17 cellular contexts compared by ENCODE assay signal in the genomic region with DNA sequence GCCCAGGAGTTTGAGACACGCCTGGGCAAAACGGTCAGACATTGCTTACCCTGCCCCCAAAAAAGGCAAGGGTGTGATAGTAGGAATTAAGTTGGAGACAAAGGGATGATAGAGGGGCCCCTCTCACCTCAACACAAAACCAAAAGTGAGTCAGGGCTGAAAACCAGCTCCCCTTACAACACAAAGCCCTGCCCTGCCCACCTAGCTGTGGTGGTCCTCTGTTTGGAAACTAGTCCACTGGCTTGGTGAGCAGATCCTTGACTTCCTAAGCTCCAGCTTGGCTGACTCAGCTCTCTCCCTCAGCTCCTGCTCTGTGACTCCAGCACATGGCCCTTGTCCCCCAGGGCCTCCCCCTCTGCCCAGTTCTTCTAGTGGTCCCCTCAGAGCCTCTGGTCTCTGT.
"Had no signal": no experiment of that assay in that cellular context is flagged by ENCODE, and none has a peak within 500 bp of the region (broad histone marks: within the 10 kb centered on the region; RNA-seq: fewer than 3 reads in every experiment).

No MANE protein-coding gene starts in this region.

- H3K9me3 Mint-ChIP-seq: activated B cell treated with CpG ODN at 0.5 μM for 24 hours; activated CD4-positive, alpha-beta memory T cell treated with anti-CD3 and anti-CD28 coated beads for 36 hours; activated naive CD4-positive, alpha-beta T cell treated with anti-CD3 and anti-CD28 coated beads for 36 hours; activated T-cell treated with anti-CD3 and anti-CD28 coated beads, Interleukin-2, amount 50 U/mL, for 4 hours; stimulated activated naive CD8-positive, alpha-beta T cell treated with anti-CD3 and anti-CD28 coated beads, Interleukin-15, Interleukin-2, amounts not matched to agents 100 ng/mL and 50 ng/mL, for 24 hours had no signal

- H3K36me3 ChIP-seq: ascending aorta, gastroesophageal sphincter, heart left ventricle, left lung, tibial nerve, vagina had no signal

- H3K9me3 ChIP-seq: ascending aorta, gastroesophageal sphincter, left lung, tibial nerve, vagina had no signal

- H3K27me3 Mint-ChIP-seq: activated B cell treated with CpG ODN at 0.5 μM for 24 hours; stimulated activated naive CD8-positive, alpha-beta T cell treated with anti-CD3 and anti-CD28 coated beads, Interleukin-15, Interleukin-2, amounts not matched to agents 100 ng/mL and 50 ng/mL, for 24 hours had no signal

- DNase-seq: activated B cell treated with CpG ODN at 0.5 μM for 24 hours; activated CD4-positive, alpha-beta memory T cell treated with anti-CD3 and anti-CD28 coated beads for 36 hours; activated CD4-positive, alpha-beta T cell treated with anti-CD3 and anti-CD28 coated beads for 4 hours; activated naive CD4-positive, alpha-beta T cell treated with anti-CD3 and anti-CD28 coated beads for 36 hours; activated T-cell treated with anti-CD3 and anti-CD28 coated beads, Interleukin-2, amount 50 U/mL, for 4 hours; cerebellar nuclear complex; cortex of kidney; effector CD4-positive, alpha-beta T cell; heart left ventricle; kidney; mammary epithelial cell had no signal

- H3K36me3 Mint-ChIP-seq: activated CD4-positive, alpha-beta memory T cell treated with anti-CD3 and anti-CD28 coated beads for 36 hours had no signal

- H3K27ac ChIP-seq: ascending aorta, gastroesophageal sphincter, heart left ventricle, left lung, tibial nerve, vagina had no signal

- H3K4me3 Mint-ChIP-seq: activated B cell treated with CpG ODN at 0.5 μM for 24 hours; activated CD4-positive, alpha-beta memory T cell treated with anti-CD3 and anti-CD28 coated beads for 36 hours; activated naive CD4-positive, alpha-beta T cell treated with anti-CD3 and anti-CD28 coated beads for 36 hours; activated T-cell treated with anti-CD3 and anti-CD28 coated beads, Interleukin-2, amount 50 U/mL, for 4 hours; stimulated activated naive CD8-positive, alpha-beta T cell treated with anti-CD3 and anti-CD28 coated beads, Interleukin-15, Interleukin-2, amounts not matched to agents 100 ng/mL and 50 ng/mL, for 24 hours had no signal

- H3K27me3 ChIP-seq: ascending aorta, gastroesophageal sphincter, heart left ventricle, left lung, tibial nerve, vagina had no signal

- H3K4me3 ChIP-seq: ascending aorta, gastroesophageal sphincter, heart left ventricle, left lung, tibial nerve, vagina had no signal

- H3K27ac Mint-ChIP-seq: activated B cell treated with CpG ODN at 0.5 μM for 24 hours; activated CD4-positive, alpha-beta memory T cell treated with anti-CD3 and anti-CD28 coated beads for 36 hours; activated naive CD4-positive, alpha-beta T cell treated with anti-CD3 and anti-CD28 coated beads for 36 hours; stimulated activated naive CD8-positive, alpha-beta T cell treated with anti-CD3 and anti-CD28 coated beads, Interleukin-15, Interleukin-2, amounts not matched to agents 100 ng/mL and 50 ng/mL, for 24 hours had no signal

- H3K4me1 ChIP-seq: ascending aorta, gastroesophageal sphincter, heart left ventricle, tibial nerve, vagina had no signal
